Comparison of ENCODE assay signal across 18 cellular contexts in genomic region chr1:95040032-95040525, GRCh38.
"Had no signal": no experiment of that assay in that cellular context is flagged by ENCODE, and none has a peak within 500 bp of the region (broad histone marks: within the 10 kb centered on the region; RNA-seq: fewer than 3 reads in every experiment).

No MANE protein-coding gene starts in this region.

- H2AFZ ChIP-seq: neural progenitor cell had no signal

- H3K27ac ChIP-seq: lower lobe of right lung, neural progenitor cell, pancreas, SK-N-MC had no signal

- FAIRE-seq: pancreas had no signal

- H3K4me3 ChIP-seq: lower lobe of right lung, neural progenitor cell, pancreas, SK-N-MC, tibial artery had no signal

- ATAC-seq: effector memory CD8-positive, alpha-beta T cell; lower lobe of right lung; pancreas; stimulated activated memory B cell treated with anti-CD40 and anti-IgM and Interleukin-4, amounts not matched to agents 10 μg/mL and 1 μg/mL and 100 μg/mL, for 72 hours had no signal

- H3K4me2 ChIP-seq: neural progenitor cell had no signal

- H3K36me3 ChIP-seq: lower lobe of right lung, neural progenitor cell, pancreas, tibial artery had no signal

- H3K9ac ChIP-seq: neural progenitor cell had no signal

- DNase-seq: activated CD4-positive, CD25-positive, alpha-beta regulatory T cell treated with anti-CD3 and anti-CD28 coated beads, Interleukin-2, amount 50 U/mL, for 72 hours; activated naive CD4-positive, alpha-beta T cell; activated naive CD8-positive, alpha-beta T cell treated with anti-CD3 and anti-CD28 coated beads, Interleukin-2, amount 10 ng/mL, durations not matched to agents 7 days and 5 days; activated T-cell treated with anti-CD3 and anti-CD28 coated beads for 4 hours; anterior cingulate cortex; dermis blood vessel endothelial cell; effector memory CD8-positive, alpha-beta T cell; lower lobe of right lung; midbrain; naive B cell; stimulated activated CD4-positive, alpha-beta T cell treated with anti-CD3 and anti-CD28 coated beads, Interleukin-2, amount 100 ng/mL, for 48 hours; T-helper 1 cell; T1000; tibial artery had no signal

- H3K27me3 ChIP-seq: neural progenitor cell, pancreas, tibial artery had no signal

- H3K9me3 ChIP-seq: lower lobe of right lung, pancreas, tibial artery had no signal
